In the genomic region with DNA sequence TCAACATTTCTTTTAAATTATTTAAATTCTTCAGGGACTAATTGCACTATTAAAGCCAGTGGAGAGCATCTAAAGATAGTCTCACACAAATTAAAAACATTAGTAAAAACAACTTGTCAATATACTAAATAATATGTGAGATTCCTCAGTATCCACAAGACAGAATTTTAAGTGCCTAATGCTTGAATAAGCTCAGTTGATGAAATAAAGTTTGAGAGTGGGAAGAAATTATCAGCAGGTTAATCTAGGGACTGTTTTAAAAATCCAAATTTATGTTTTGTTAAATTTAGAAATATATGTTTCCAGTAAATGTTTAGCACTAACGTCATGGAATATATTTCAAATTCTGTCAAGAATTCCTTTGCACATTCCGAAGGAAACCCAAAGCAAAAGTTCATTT, we compare ENCODE assay signal across 24 cellular contexts.
"Had no signal": no experiment of that assay in that cellular context is flagged by ENCODE, and none has a peak within 500 bp of the region (broad histone marks: within the 10 kb centered on the region; RNA-seq: fewer than 3 reads in every experiment).

No MANE protein-coding gene starts in this region.

- H3K4me3 ChIP-seq: K562, SJSA1 had no signal

- H3K4me3 Mint-ChIP-seq: IgD-negative memory B cell, T-cell had no signal

- H3K27me3 ChIP-seq: SJSA1 had no signal

- ATAC-seq: K562, T-cell had no signal

- H3K27ac Mint-ChIP-seq: IgD-negative memory B cell, T-cell had no signal

- DNase-seq: Kasumi-1, MM.1S, NCI-H1092 treated with DMSO at 0.1 percent for 48 hours, NCI-H1436, NCI-H187, NCI-H2029, NCI-H2081 treated with DMSO at 0.1 percent for 48 hours, NCI-H2171, NCI-H226, NCI-H446, NCI-H510A, NCI-H524 treated with DMSO at 0.1 percent for 48 hours, NCI-H69, NCI-H774, Right ventricle myocardium superior, RPMI8226, SIG-M5, SW 1271, T-cell had no signal

- H3K9ac ChIP-seq: KMS-11 had no signal

- H3K4me1 ChIP-seq: SJSA1 had no signal

- H3K9me3 Mint-ChIP-seq: IgD-negative memory B cell, T-cell had no signal

- H3K4me1 Mint-ChIP-seq: IgD-negative memory B cell, T-cell had no signal

- H3K27ac ChIP-seq: HL-60, KMS-11, SJSA1 had no signal

- H3K36me3 Mint-ChIP-seq: IgD-negative memory B cell, T-cell had no signal

- H3K27me3 Mint-ChIP-seq: IgD-negative memory B cell, T-cell had no signal

- H3K36me3 ChIP-seq: SJSA1 had no signal

- H3K4me2 ChIP-seq: KMS-11 had no signal

- H3K9me3 ChIP-seq: SJSA1 had no signal
